1 cellular context compared by ENCODE assay signal in the genomic region with DNA sequence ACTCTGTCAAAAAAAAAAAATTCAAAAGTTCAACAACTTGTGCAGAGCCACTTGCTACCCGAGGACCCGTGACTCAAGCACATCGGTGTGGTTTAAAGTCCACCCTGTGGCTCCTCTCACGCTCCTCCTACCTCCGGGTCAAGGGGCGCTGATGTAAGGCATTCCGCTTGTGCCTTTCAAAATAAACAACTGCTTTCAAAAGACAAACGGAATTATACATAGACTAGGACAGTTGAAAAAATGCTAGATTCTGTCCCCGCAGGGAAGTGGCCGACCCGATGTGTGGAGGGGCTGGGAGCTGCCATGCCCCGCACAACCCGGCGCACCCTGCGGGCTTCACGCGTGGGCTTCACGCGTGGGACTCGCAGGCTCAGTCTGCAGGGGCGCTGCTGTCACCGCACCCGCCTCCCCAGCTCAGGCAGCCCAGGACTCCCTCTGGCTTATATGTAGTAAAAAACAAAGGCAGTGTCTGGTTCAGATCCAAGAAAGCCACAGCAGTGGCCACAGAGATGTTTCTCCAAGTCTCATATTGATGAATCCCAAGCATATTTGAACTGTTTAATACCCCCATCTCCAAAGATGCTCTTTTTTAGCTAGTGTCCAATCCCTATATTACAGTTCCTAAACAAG.
TF ChIP-seq lines count a peak whose summit lies in the region.

No MANE protein-coding gene starts in this region.

TF ChIP-seq in HepG2, 621 proteins besides CTCF, POLR2A, EP300 and RAD21 (continued from another document and continues in another):
- TF ChIP-seq ZNF670 (CRISPR knock-in tag; IDR thresholded peaks at IDR 0.05; ENCODE audit: borderline replicate concordance) (no peak), ZNF232 (CRISPR knock-in tag; IDR thresholded peaks at IDR 0.05; ENCODE audit: borderline replicate concordance) (no peak), RCOR2 (CRISPR knock-in tag; IDR thresholded peaks at IDR 0.05) (no peak), BCL6 (CRISPR knock-in tag; IDR thresholded peaks at IDR 0.05) (peak; percentile 97), MAX (IDR thresholded peaks at IDR 0.05) (peak; percentile 33; the same call in 1 of the 2 replicates), FOXJ3 (CRISPR knock-in tag; IDR thresholded peaks at IDR 0.05; ENCODE audit: borderline replicate concordance) (peak; percentile 51; the same call in 1 of the 2 replicates), ZMAT3 (CRISPR knock-in tag; conservative IDR thresholded peaks at IDR 0.05) (no peak), ASH2L (IDR thresholded peaks at IDR 0.05; ENCODE audit: insufficient read length, low read depth, low read length) (peak; percentile 46), ATF1 (CRISPR knock-in tag; IDR thresholded peaks at IDR 0.05) (no peak), E2F5 (CRISPR knock-in tag; conservative IDR thresholded peaks at IDR 0.05) (no peak), CBFB (CRISPR knock-in tag; IDR thresholded peaks at IDR 0.05) (no peak), ZFP1 (CRISPR knock-in tag; IDR thresholded peaks at IDR 0.05) (no peak), RNF2 (conservative IDR thresholded peaks at IDR 0.05; ENCODE audit: low read depth) (no peak), ZUFSP (CRISPR knock-in tag; IDR thresholded peaks at IDR 0.05; ENCODE audit: borderline replicate concordance) (no peak), KLF16 (CRISPR knock-in tag; IDR thresholded peaks at IDR 0.05) (no peak), ZNF44 (CRISPR knock-in tag; IDR thresholded peaks at IDR 0.05) (no peak), EED (CRISPR knock-in tag; IDR thresholded peaks at IDR 0.05) (0 out of 2 replicates have a peak, but pooled peaks have one; percentile 11), NFE2L1 (CRISPR knock-in tag; IDR thresholded peaks at IDR 0.05; ENCODE audit: borderline replicate concordance) (0 out of 2 replicates have a peak, but pooled peaks have one; percentile 27), POGZ (CRISPR knock-in tag; IDR thresholded peaks at IDR 0.05) (no peak; the same call in 1 of the 2 replicates), ZBTB37 (CRISPR knock-in tag; IDR thresholded peaks at IDR 0.05) (no peak), NFATC3 (CRISPR knock-in tag; IDR thresholded peaks at IDR 0.05) (no peak), ZNF546 (CRISPR knock-in tag; conservative IDR thresholded peaks at IDR 0.05) (no peak), ZNF883 (CRISPR knock-in tag; IDR thresholded peaks at IDR 0.05; ENCODE audit: not compliant biosample characterization) (peak; percentile 3)
- TF ChIP-seq, protein P1, sequence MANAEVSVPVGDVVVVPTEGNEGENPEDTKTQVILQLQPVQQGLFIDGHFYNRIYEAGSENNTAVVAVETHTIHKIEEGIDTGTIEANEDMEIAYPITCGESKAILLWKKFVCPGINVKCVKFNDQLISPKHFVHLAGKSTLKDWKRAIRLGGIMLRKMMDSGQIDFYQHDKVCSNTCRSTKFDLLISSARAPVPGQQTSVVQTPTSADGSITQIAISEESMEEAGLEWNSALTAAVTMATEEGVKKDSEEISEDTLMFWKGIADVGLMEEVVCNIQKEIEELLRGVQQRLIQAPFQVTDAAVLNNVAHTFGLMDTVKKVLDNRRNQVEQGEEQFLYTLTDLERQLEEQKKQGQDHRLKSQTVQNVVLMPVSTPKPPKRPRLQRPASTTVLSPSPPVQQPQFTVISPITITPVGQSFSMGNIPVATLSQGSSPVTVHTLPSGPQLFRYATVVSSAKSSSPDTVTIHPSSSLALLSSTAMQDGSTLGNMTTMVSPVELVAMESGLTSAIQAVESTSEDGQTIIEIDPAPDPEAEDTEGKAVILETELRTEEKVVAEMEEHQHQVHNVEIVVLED (CRISPR knock-in tag; IDR thresholded peaks at IDR 0.05; ENCODE audit: borderline replicate concordance), result 0 out of 2 replicates have a peak, but pooled peaks have one; percentile 22
- TF ChIP-seq, protein P2, sequence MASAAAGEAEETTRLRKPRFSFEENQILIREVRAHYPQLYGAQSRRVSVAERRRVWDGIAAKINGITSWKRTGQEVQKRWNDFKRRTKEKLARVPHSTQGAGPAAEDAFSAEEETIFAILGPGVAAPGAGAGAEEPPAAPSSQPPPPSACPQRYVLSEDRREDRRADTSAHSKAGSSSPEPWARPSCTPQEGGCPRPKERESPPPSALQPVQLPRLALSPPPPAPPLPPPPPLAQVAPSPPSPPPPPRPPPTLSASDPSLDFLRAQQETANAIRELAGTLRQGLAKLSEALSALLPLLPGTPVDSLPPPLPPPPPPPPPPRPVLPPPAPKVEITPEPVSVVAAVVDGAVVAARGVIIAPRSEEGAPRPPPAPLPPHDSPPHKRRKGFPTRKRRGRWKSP (CRISPR knock-in tag; IDR thresholded peaks at IDR 0.05), result no peak; the same call in 1 of the 2 replicates
- TF ChIP-seq, protein P3, sequence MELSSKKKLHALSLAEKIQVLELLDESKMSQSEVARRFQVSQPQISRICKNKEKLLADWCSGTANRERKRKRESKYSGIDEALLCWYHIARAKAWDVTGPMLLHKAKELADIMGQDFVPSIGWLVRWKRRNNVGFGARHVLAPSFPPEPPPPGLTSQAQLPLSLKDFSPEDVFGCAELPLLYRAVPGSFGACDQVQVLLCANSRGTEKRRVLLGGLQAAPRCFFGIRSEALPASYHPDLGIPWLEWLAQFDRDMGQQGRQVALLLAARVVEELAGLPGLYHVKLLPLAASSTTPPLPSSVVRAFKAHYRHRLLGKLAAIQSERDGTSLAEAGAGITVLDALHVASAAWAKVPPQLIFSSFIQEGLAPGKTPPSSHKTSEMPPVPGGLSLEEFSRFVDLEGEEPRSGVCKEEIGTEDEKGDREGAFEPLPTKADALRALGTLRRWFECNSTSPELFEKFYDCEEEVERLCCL (CRISPR knock-in tag; IDR thresholded peaks at IDR 0.05; ENCODE audit: borderline replicate concordance), result no peak
- TF ChIP-seq, protein P4, sequence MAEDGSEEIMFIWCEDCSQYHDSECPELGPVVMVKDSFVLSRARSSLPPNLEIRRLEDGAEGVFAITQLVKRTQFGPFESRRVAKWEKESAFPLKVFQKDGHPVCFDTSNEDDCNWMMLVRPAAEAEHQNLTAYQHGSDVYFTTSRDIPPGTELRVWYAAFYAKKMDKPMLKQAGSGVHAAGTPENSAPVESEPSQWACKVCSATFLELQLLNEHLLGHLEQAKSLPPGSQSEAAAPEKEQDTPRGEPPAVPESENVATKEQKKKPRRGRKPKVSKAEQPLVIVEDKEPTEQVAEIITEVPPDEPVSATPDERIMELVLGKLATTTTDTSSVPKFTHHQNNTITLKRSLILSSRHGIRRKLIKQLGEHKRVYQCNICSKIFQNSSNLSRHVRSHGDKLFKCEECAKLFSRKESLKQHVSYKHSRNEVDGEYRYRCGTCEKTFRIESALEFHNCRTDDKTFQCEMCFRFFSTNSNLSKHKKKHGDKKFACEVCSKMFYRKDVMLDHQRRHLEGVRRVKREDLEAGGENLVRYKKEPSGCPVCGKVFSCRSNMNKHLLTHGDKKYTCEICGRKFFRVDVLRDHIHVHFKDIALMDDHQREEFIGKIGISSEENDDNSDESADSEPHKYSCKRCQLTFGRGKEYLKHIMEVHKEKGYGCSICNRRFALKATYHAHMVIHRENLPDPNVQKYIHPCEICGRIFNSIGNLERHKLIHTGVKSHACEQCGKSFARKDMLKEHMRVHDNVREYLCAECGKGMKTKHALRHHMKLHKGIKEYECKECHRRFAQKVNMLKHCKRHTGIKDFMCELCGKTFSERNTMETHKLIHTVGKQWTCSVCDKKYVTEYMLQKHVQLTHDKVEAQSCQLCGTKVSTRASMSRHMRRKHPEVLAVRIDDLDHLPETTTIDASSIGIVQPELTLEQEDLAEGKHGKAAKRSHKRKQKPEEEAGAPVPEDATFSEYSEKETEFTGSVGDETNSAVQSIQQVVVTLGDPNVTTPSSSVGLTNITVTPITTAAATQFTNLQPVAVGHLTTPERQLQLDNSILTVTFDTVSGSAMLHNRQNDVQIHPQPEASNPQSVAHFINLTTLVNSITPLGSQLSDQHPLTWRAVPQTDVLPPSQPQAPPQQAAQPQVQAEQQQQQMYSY (CRISPR knock-in tag; IDR thresholded peaks at IDR 0.05), result no peak
- TF ChIP-seq, protein P5, sequence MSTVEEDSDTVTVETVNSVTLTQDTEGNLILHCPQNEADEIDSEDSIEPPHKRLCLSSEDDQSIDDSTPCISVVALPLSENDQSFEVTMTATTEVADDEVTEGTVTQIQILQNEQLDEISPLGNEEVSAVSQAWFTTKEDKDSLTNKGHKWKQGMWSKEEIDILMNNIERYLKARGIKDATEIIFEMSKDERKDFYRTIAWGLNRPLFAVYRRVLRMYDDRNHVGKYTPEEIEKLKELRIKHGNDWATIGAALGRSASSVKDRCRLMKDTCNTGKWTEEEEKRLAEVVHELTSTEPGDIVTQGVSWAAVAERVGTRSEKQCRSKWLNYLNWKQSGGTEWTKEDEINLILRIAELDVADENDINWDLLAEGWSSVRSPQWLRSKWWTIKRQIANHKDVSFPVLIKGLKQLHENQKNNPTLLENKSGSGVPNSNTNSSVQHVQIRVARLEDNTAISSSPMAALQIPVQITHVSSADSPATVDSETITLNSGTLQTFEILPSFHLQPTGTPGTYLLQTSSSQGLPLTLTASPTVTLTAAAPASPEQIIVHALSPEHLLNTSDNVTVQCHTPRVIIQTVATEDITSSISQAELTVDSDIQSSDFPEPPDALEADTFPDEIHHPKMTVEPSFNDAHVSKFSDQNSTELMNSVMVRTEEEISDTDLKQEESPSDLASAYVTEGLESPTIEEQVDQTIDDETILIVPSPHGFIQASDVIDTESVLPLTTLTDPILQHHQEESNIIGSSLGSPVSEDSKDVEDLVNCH (CRISPR knock-in tag; IDR thresholded peaks at IDR 0.05), result no peak
- TF ChIP-seq, protein P6, sequence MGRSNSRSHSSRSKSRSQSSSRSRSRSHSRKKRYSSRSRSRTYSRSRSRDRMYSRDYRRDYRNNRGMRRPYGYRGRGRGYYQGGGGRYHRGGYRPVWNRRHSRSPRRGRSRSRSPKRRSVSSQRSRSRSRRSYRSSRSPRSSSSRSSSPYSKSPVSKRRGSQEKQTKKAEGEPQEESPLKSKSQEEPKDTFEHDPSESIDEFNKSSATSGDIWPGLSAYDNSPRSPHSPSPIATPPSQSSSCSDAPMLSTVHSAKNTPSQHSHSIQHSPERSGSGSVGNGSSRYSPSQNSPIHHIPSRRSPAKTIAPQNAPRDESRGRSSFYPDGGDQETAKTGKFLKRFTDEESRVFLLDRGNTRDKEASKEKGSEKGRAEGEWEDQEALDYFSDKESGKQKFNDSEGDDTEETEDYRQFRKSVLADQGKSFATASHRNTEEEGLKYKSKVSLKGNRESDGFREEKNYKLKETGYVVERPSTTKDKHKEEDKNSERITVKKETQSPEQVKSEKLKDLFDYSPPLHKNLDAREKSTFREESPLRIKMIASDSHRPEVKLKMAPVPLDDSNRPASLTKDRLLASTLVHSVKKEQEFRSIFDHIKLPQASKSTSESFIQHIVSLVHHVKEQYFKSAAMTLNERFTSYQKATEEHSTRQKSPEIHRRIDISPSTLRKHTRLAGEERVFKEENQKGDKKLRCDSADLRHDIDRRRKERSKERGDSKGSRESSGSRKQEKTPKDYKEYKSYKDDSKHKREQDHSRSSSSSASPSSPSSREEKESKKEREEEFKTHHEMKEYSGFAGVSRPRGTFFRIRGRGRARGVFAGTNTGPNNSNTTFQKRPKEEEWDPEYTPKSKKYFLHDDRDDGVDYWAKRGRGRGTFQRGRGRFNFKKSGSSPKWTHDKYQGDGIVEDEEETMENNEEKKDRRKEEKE (IDR thresholded peaks at IDR 0.05), result no peak
- TF ChIP-seq, protein P7, sequence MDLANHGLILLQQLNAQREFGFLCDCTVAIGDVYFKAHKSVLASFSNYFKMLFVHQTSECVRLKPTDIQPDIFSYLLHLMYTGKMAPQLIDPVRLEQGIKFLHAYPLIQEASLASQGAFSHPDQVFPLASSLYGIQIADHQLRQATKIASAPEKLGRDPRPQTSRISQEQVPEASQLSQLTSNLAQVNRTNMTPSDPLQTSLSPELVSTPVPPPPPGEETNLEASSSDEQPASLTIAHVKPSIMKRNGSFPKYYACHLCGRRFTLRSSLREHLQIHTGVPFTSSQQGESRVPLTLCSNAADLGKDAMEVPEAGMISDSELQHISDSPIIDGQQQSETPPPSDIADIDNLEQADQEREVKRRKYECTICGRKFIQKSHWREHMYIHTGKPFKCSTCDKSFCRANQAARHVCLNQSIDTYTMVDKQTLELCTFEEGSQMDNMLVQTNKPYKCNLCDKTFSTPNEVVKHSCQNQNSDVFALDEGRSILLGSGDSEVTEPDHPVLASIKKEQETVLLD (CRISPR knock-in tag; IDR thresholded peaks at IDR 0.05; ENCODE audit: low read depth), result no peak
- TF ChIP-seq, protein P8, sequence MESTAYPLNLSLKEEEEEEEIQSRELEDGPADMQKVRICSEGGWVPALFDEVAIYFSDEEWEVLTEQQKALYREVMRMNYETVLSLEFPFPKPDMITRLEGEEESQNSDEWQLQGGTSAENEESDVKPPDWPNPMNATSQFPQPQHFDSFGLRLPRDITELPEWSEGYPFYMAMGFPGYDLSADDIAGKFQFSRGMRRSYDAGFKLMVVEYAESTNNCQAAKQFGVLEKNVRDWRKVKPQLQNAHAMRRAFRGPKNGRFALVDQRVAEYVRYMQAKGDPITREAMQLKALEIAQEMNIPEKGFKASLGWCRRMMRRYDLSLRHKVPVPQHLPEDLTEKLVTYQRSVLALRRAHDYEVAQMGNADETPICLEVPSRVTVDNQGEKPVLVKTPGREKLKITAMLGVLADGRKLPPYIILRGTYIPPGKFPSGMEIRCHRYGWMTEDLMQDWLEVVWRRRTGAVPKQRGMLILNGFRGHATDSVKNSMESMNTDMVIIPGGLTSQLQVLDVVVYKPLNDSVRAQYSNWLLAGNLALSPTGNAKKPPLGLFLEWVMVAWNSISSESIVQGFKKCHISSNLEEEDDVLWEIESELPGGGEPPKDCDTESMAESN (CRISPR knock-in tag; conservative IDR thresholded peaks at IDR 0.05), result no peak
